Comparison of ENCODE assay signal across 2 cellular contexts in the genomic region with DNA sequence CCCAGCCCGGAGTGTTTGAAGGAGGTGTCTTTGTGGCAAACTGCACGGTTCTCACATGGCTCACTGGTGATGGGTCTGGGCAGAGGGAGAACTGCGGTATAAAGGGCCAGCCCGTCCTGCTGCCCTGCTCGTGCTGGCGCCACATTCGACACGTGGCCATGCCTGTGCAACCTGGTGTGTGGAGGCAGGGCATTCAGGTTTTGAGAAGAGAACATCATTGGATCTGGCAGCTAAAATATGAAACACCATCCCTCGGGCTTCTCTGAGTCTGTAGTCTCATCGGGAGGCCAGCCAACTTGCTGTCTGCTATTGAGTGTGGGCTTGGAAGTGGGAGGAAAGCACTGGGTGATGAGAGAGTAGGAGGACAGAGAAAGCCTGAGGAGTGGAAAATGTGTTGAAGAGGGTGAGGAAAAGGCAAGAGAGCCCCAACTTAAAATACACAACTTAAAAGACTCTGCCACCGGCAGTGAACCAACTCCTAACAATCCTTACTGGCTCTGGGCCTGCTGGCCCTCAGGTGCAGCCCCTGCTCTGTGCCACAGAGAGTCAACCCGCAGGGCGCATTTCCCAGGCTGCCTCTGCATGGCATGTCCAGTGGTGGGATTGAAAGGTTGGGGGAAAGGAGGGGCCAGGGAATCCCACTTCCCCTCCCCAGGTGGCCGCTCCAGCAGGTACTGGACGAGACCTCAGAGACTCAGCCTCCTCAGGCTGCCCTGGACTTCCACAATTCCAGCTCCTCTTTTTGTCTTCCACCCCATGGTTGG.
TF ChIP-seq lines count a peak whose summit lies in the region.

No MANE protein-coding gene starts in this region.

TF ChIP-seq in HEK293, 187 proteins besides CTCF, POLR2A, EP300 and RAD21:
- no peak for TF ChIP-seq PRDM10 (tag by site-specific recombination; IDR thresholded peaks at IDR 0.05)
- TF ChIP-seq IKZF3 (tag by site-specific recombination; IDR thresholded peaks at IDR 0.05): no peak
- peak; percentile 90 for TF ChIP-seq ZFHX2 (tag by site-specific recombination; conservative IDR thresholded peaks at IDR 0.05)
- peak; percentile 55; the same call in 1 of the 2 replicates for TF ChIP-seq EGR2 (tag by site-specific recombination; IDR thresholded peaks at IDR 0.05; ENCODE audit: low read depth)

TF ChIP-seq in K562, 482 proteins besides CTCF, POLR2A, EP300 and RAD21:
- TF ChIP-seq ARID1B (IDR thresholded peaks at IDR 0.05) (no peak), GTF2B (IDR thresholded peaks at IDR 0.05; ENCODE audit: extremely low read depth, insufficient read length) (no peak), FOXP4 (CRISPR knock-in tag; IDR thresholded peaks at IDR 0.05; ENCODE audit: borderline replicate concordance) (no peak), BMI1 (IDR thresholded peaks at IDR 0.05; ENCODE audit: low read length) (no peak), KAT8 (IDR thresholded peaks at IDR 0.05; ENCODE audit: low read depth) (no peak), ZNF551 (CRISPR knock-in tag; IDR thresholded peaks at IDR 0.05) (no peak), TAF9B (IDR thresholded peaks at IDR 0.05; ENCODE audit: partially characterized antibody) (no peak), ATF7 (IDR thresholded peaks at IDR 0.05) (no peak)
TF ChIP-seq in K562: peak in this region for 0.
